In the genomic region with DNA sequence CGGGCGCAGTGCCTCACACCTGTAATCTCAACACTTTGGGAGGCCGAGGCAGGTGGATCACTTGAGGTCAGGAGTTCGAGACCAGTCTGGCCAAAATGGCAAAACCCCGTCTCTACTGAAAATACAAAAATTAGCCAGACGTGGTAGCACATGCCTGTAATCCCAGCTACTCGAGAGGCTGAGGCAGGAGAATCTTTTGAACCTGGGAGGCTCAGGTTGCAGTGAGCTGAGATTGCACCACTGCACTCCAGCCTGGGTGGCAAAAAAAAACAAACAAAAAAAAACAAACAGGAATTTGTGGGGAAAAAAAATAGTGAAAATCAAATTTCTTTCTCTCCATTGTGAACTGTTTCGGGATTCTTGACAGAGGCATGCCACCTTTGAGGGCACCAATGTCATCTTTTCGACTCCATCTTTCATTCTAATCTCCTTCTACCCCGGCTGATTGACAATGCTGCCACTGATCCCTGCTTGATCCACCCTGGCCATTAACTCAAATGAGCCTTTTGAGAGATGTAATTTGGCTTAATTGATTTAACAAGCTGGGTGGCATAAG, we compare ENCODE assay signal across 10 cellular contexts. TPM values are rescaled to one million over a fixed set of nuclear protein-coding genes. Genes with fewer than 3 reads are reported as not detected.
"Had no signal": no experiment of that assay in that cellular context is flagged by ENCODE, and none has a peak within 500 bp of the region (broad histone marks: within the 10 kb centered on the region; RNA-seq: fewer than 3 reads in every experiment).

No MANE protein-coding gene starts in this region.

RNA-seq across cellular contexts. Expression of a gene that starts 19.0 kb away (rescaled TPM):
- total RNA-seq: activated CD8-positive, alpha-beta T cell treated with anti-CD3 and anti-CD28 coated beads, Interleukin-2, amount 10 ng/mL, durations not matched to agents 7 days and 5 days; activated naive CD8-positive, alpha-beta T cell treated with anti-CD3 and anti-CD28 coated beads, Interleukin-2, amount 10 ng/mL, durations not matched to agents 7 days and 5 days; breast epithelium; IMR-90; LHCN-M2; M059J; PC-3; SJSA1; T-helper 1 cell treated with Interleukin-12 subunit alpha and Interleukin-12 subunit beta and Interleukin-4 antibody, amounts not matched to agents 30 ng/mL and 1 ng/mL, for 36 hours; WTC11 had no signal
